In genomic region chr2:189128961-189129360, GRCh38 we compare ENCODE assay signal across 1 cellular context.
TF ChIP-seq lines count a peak whose summit lies in the region.

No MANE protein-coding gene starts in this region.

TF ChIP-seq in IMR-90, 13 proteins besides CTCF, POLR2A, EP300 and RAD21:
- no peak for TF ChIP-seq NFE2L2 (IDR thresholded peaks at IDR 0.05; ENCODE audit: low read depth, low read length)
- TF ChIP-seq BHLHE40 (IDR thresholded peaks at IDR 0.05; ENCODE audit: low read depth, low read length): no peak
- TF ChIP-seq RFX5 (IDR thresholded peaks at IDR 0.05; ENCODE audit: low read depth, low read length): no peak
- no peak for TF ChIP-seq FOS (IDR thresholded peaks at IDR 0.05; ENCODE audit: low read depth, low read length)
- TF ChIP-seq MAFK (IDR thresholded peaks at IDR 0.05; ENCODE audit: low read depth, low read length): no peak
- no peak for TF ChIP-seq MAZ (IDR thresholded peaks at IDR 0.05; ENCODE audit: borderline replicate concordance, low read depth, low read length)
- no peak for TF ChIP-seq USF2 (IDR thresholded peaks at IDR 0.05; ENCODE audit: low read depth, low read length)
- TF ChIP-seq CEBPB (IDR thresholded peaks at IDR 0.05; ENCODE audit: low read depth, low read length): no peak
- TF ChIP-seq RCOR1 (IDR thresholded peaks at IDR 0.05; ENCODE audit: insufficient replicate concordance, low read length): no peak
- TF ChIP-seq MXI1 (IDR thresholded peaks at IDR 0.05; ENCODE audit: borderline replicate concordance, low read depth, low read length): no peak
- no peak for TF ChIP-seq CHD1 (IDR thresholded peaks at IDR 0.05; ENCODE audit: low read depth, low read length)
- TF ChIP-seq, protein P1, sequence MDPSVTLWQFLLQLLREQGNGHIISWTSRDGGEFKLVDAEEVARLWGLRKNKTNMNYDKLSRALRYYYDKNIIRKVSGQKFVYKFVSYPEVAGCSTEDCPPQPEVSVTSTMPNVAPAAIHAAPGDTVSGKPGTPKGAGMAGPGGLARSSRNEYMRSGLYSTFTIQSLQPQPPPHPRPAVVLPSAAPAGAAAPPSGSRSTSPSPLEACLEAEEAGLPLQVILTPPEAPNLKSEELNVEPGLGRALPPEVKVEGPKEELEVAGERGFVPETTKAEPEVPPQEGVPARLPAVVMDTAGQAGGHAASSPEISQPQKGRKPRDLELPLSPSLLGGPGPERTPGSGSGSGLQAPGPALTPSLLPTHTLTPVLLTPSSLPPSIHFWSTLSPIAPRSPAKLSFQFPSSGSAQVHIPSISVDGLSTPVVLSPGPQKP (IDR thresholded peaks at IDR 0.05; ENCODE audit: borderline replicate concordance, low read depth, low read length): no peak
- no peak for TF ChIP-seq SMC3 (IDR thresholded peaks at IDR 0.05; ENCODE audit: low read depth, low read length)
